Comparison of ENCODE assay signal across 16 cellular contexts in genomic region chr2:203994735-203995134, GRCh38. TPM values are rescaled to one million over a fixed set of nuclear protein-coding genes. Genes with fewer than 3 reads are reported as not detected.
DNase-seq lines count a peak whose midpoint lies in the region; ATAC-seq and TF ChIP-seq lines count a peak whose summit lies in the region.
"Had no signal": no experiment of that assay in that cellular context is flagged by ENCODE, and none has a peak within 500 bp of the region (broad histone marks: within the 10 kb centered on the region; RNA-seq: fewer than 3 reads in every experiment).

No MANE protein-coding gene starts in this region.

- no peaks in the 10 kb centered on the region for H3K36me3 Mint-ChIP-seq in central memory CD8-positive, alpha-beta T cell (ENCODE audit: insufficient read depth)

- TF ChIP-seq POLR2A in transverse colon (IDR thresholded peaks at IDR 0.05), result no peak

- WGBS in transverse colon (ENCODE audit: low coverage in 1 of 2), 2 donors, result 89% methylated on average over 2 of the region's 2 CpGs; no CpG with 5 or more reads in 1 of the 2 donors

- H3K4me1 Mint-ChIP-seq in central memory CD8-positive, alpha-beta T cell, result peaks cover 30% of the 10 kb centered on the region

- H3K27ac ChIP-seq in DND-41 (ENCODE audit: low read length), result no peak overlapping the region
- no peak overlapping the region for H3K27ac ChIP-seq in transverse colon
- H3K27ac ChIP-seq: brain microvascular endothelial cell, dorsolateral prefrontal cortex, lower lobe of right lung, thoracic aorta had no signal

- intact Hi-C loops in transverse colon (cut with DNase I; ENCODE audit: low total_unique reads), result no loop called here

- no peaks in the 10 kb centered on the region for H3K36me3 ChIP-seq in DND-41 (ENCODE audit: insufficient read depth, low read length)
- H3K36me3 ChIP-seq in transverse colon, result no peaks in the 10 kb centered on the region
- H3K36me3 ChIP-seq: brain microvascular endothelial cell, lower lobe of right lung, thoracic aorta had no signal

- H3K4me3 Mint-ChIP-seq in central memory CD8-positive, alpha-beta T cell, result no peak overlapping the region
- H3K4me3 Mint-ChIP-seq: activated naive CD4-positive, alpha-beta T cell treated with anti-CD3 and anti-CD28 coated beads, Interleukin-2, amount 10 ng/mL, durations not matched to agents 7 days and 5 days had no signal

- H3K79me2 ChIP-seq in DND-41 (ENCODE audit: insufficient read depth, low read length), result no peaks in the 10 kb centered on the region

- no peak for DNase-seq in DND-41
- DNase-seq in central memory CD8-positive, alpha-beta T cell (ENCODE audit: low spot score in 2 of 2), result peak in 1 of 2 donors; percentile 30
- no peak for DNase-seq in transverse colon
- no peak for DNase-seq in cerebellar nuclear complex (lab: John Stamatoyannopoulos, UW)
- DNase-seq: activated naive CD4-positive, alpha-beta T cell treated with anti-CD3 and anti-CD28 coated beads, Interleukin-2, amount 10 ng/mL, durations not matched to agents 7 days and 5 days; brain microvascular endothelial cell; dorsolateral prefrontal cortex; H7; lower lobe of right lung; NCI-H526 treated with DMSO at 0.1 percent for 48 hours; stimulated activated CD4-positive, alpha-beta T cell treated with anti-CD3 and anti-CD28 coated beads, Interleukin-4, amount 100 ng/mL, for 4 hours had no signal

- H3K9me3 ChIP-seq in DND-41 (ENCODE audit: insufficient read depth, low read length, severe bottlenecking) (no peaks in the 10 kb centered on the region), transverse colon (no peaks in the 10 kb centered on the region)
- H3K9me3 ChIP-seq: lower lobe of right lung, thoracic aorta had no signal

- H3K27me3 ChIP-seq in DND-41 (ENCODE audit: insufficient read depth, low read length, poor library complexity) (no peaks in the 10 kb centered on the region), transverse colon (no peaks in the 10 kb centered on the region)

- ATAC-seq in DND-41 (ENCODE audit: insufficient read depth, low read depth) (0 out of 3 replicates have a peak, but pooled peaks have one; percentile 39), GM18909 (IDR thresholded peaks at IDR 0.05; ENCODE audit: poor library complexity, unreplicated experiment) (peak; percentile 59), HG03196 (IDR thresholded peaks at IDR 0.05; ENCODE audit: unreplicated experiment) (peak; percentile 48), HG03521 (IDR thresholded peaks at IDR 0.05; ENCODE audit: unreplicated experiment) (no peak)
- peak; percentile 73 for ATAC-seq in central memory CD8-positive, alpha-beta T cell (replicated peaks; ENCODE audit: extremely low read depth, poor library complexity, severe bottlenecking)

- H3K4me1 ChIP-seq in DND-41 (ENCODE audit: insufficient read depth, low read length), result peaks cover 8% of the 10 kb centered on the region
- H3K4me1 ChIP-seq in transverse colon, result no peaks in the 10 kb centered on the region

- H4K20me1 ChIP-seq in DND-41 (ENCODE audit: insufficient read depth, low read length), result no peaks in the 10 kb centered on the region

- no peak for TF ChIP-seq CTCF in DND-41 (IDR thresholded peaks at IDR 0.05; ENCODE audit: borderline replicate concordance, extremely low read depth, low read length, poor library complexity, severe bottlenecking)
- TF ChIP-seq CTCF in transverse colon (IDR thresholded peaks at IDR 0.05), result no peak

- no peak overlapping the region for H2AFZ ChIP-seq in DND-41 (ENCODE audit: low read depth, low read length)

- no peak overlapping the region for H3K4me2 ChIP-seq in DND-41 (ENCODE audit: insufficient read depth, low read length)

- H3K27ac Mint-ChIP-seq in central memory CD8-positive, alpha-beta T cell (ENCODE audit: low read depth), result peak overlapping the region; percentile 24
- H3K27ac Mint-ChIP-seq: activated naive CD4-positive, alpha-beta T cell treated with anti-CD3 and anti-CD28 coated beads, Interleukin-2, amount 10 ng/mL, durations not matched to agents 7 days and 5 days had no signal

- H3K4me3 ChIP-seq in DND-41 (ENCODE audit: low read depth in 1 of 2, low read length in 2 of 2) (no peak overlapping the region), transverse colon (no peak overlapping the region)
- H3K4me3 ChIP-seq: dorsolateral prefrontal cortex, lower lobe of right lung, thoracic aorta had no signal

- TF ChIP-seq EP300 in transverse colon (IDR thresholded peaks at IDR 0.05; ENCODE audit: low read depth), result no peak

- no peak overlapping the region for H3K9ac ChIP-seq in DND-41 (ENCODE audit: low read depth, low read length)

- in situ Hi-C loops in transverse colon (cut with MboI; ENCODE audit: low pct_ligation_motif_present in 1 of 4, low pct_unique_long_range_greater_than_20kb in 1 of 4, low sequenced_read_pairs in 3 of 4), result no loop called here

- no peaks in the 10 kb centered on the region for H3K9me3 Mint-ChIP-seq in central memory CD8-positive, alpha-beta T cell
- H3K9me3 Mint-ChIP-seq: activated naive CD4-positive, alpha-beta T cell treated with anti-CD3 and anti-CD28 coated beads, Interleukin-2, amount 10 ng/mL, durations not matched to agents 7 days and 5 days had no signal

- no peaks in the 10 kb centered on the region for H3K27me3 Mint-ChIP-seq in central memory CD8-positive, alpha-beta T cell
- H3K27me3 Mint-ChIP-seq: activated naive CD4-positive, alpha-beta T cell treated with anti-CD3 and anti-CD28 coated beads, Interleukin-2, amount 10 ng/mL, durations not matched to agents 7 days and 5 days had no signal

RNA-seq across cellular contexts. Expression of gene ICOS, which starts 58.2 kb away (rescaled TPM):
- total RNA-seq in transverse colon, result 1 to 10 TPM in 1 of 4 donors, under 1 TPM in 2, not detected in 1; 0.41 to 1.3 (median 0.60) TPM
- total RNA-seq: dorsolateral prefrontal cortex, glomerular endothelial cell, H7 had no signal
